ENCODE assay signal across 8 cellular contexts in the genomic region with DNA sequence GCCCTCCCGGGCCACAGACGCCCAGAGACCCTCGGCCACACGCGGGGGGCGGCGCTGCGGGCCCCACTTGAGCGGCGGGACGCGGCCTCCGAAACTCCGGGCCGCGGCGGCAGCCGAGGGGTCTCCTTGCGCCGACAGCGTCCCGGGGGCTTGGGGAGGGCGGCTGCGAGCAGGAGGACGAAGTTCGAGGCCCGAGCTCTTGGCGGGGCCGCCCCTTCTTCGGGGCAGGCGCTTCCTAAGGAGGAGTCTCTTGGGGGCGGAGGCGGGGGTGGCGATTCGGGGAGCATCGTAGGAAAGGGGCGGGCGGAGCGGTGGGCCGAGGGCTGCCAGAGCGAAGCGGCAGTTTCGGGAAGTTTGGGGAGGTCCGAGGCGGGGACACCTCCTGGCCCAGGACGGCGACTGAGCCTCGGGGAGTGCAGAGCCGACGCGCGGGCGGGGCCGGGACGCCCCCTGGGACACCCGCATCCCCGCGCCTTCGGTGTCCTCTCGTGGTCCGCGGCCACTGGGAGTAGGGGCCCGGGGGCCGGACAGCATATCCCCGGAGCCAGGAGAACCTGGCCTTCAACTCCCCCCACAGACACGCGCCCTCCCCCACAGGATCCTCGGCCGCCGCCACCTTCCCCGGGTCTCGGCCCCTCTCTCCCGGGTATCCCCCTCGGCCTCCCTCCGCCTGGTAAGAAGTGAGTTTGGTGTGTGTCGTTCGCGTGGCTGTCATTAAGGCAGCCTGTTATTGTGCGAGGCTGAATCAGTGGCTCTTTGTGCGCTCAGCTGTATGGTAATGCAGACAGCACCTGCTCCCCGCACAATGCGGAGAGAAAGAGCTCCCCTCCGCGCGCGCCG. TPM values are rescaled to one million over a fixed set of nuclear protein-coding genes. Genes with fewer than 3 reads are reported as not detected.
A peak's percentile ranks its signal among the peaks of the same experiment; 100 is the strongest.
DNase-seq lines count a peak whose midpoint lies in the region; ATAC-seq and TF ChIP-seq lines count a peak whose summit lies in the region.

No MANE protein-coding gene starts in this region.

- ATAC-seq in HG03432 (IDR thresholded peaks at IDR 0.05; ENCODE audit: unreplicated experiment) = peak; percentile 23
- ATAC-seq in Panc1 = peak; percentile 64
- ATAC-seq in psoas muscle = peak; percentile 23 to 63 (median 58)
- ATAC-seq in HG02870 (IDR thresholded peaks at IDR 0.05; ENCODE audit: unreplicated experiment) = no peak

- no peaks in the 10 kb centered on the region for H3K9me3 ChIP-seq in Panc1 (ENCODE audit: control insufficient read depth, insufficient read depth, low read depth, low read length)
- H3K9me3 ChIP-seq in psoas muscle = no peaks in the 10 kb centered on the region

- intact Hi-C loops in Panc1 (cut with micrococcal nuclease; ENCODE audit: unreplicated experiment) = loop anchor here (2.0 to 10.0 kb wide), 3 partner anchors 233 to 499 kb away; no protein-coding TSS in a partner anchor
- intact Hi-C loops in psoas muscle (cut with DNase I) = loop anchor here (5.0 kb wide), 3 partner anchors 249 to 459 kb away; no protein-coding TSS in a partner anchor

- TF ChIP-seq CTCF in Panc1 (IDR thresholded peaks at IDR 0.05) (no peak), psoas muscle (IDR thresholded peaks at IDR 0.05) (no peak)

- CTCF ChIA-PET in Panc1 (lab: Charles Lee) = interaction anchor here (0.6 to 3.1 kb wide), 5 partner anchors 114 to 501 kb away, joined by 3 to 18 read pairs (median 4); no protein-coding TSS in a partner anchor

- POLR2A ChIA-PET in Panc1 (lab: Charles Lee) = interaction anchor here (0.6 kb wide), 1 partner anchor 56 kb away, joined by 4 read pairs; no protein-coding TSS in a partner anchor

- in situ Hi-C loops in Panc1 (cut with HindIII; ENCODE audit: low pct_unique_long_range_greater_than_20kb, low sequenced_read_pairs) = no loop called here

- H3K4me1 ChIP-seq in Panc1 (ENCODE audit: control insufficient read depth, insufficient read depth, low read length) (peaks cover 11% of the 10 kb centered on the region), psoas muscle (peaks cover 38% of the 10 kb centered on the region)

- 4 to 8% (median 5%) methylated on average over 61 to 87 of the region's 87 CpGs for WGBS in psoas muscle, 3 donors

- DNase-seq in Daoy (ENCODE audit: low read depth) (peak; percentile 82), Panc1 (ENCODE audit: low read depth, low spot score) (no peak), astrocyte of the hippocampus (ENCODE audit: low read depth, low spot score) (peak; percentile 46), iPS DF 19.7 (ENCODE audit: low read depth, low spot score) (peak; percentile 71), psoas muscle (peak; percentile 69 to 75), H4 (ENCODE audit: low spot score) (no peak)

- H3K27me3 ChIP-seq in Panc1 (ENCODE audit: control insufficient read depth, insufficient read depth, low read length) = peaks cover 42% of the 10 kb centered on the region
- peaks cover 0 to 87% (median 23%) of the 10 kb centered on the region in 3 donors for H3K27me3 ChIP-seq in psoas muscle (ENCODE audit: insufficient read depth in 3 of 3, low read length in 2 of 3)

- no peaks in the 10 kb centered on the region for H3K36me3 ChIP-seq in Panc1 (ENCODE audit: control insufficient read depth, insufficient read depth, low read length)
- no peaks in the 10 kb centered on the region for H3K36me3 ChIP-seq in psoas muscle (ENCODE audit: insufficient read depth in 1 of 2, low read depth in 1 of 2)

- H3K4me3 ChIP-seq in Panc1 (ENCODE audit: low read depth in 2 of 2, low read length in 2 of 2) (peak overlapping the region; percentile 66 to 70), psoas muscle (peak overlapping the region; percentile 84)

- BruUV-seq in Panc1 (replicated peaks; lab: Mats Ljungman, UMichigan) = no TSS peak

- H3K27ac ChIP-seq in Panc1 (ENCODE audit: low read length) (no peak overlapping the region), psoas muscle (peak overlapping the region; percentile 6)

RNA-seq across cellular contexts. Expression of a gene that starts 0.6 kb away (rescaled TPM):
- total RNA-seq in Daoy (2014; rRNA removed; shearing (Covaris generic)) = 2.8 and 4.6 TPM in 2 replicates
- total RNA-seq in Panc1 (2021; ENCODE audit: unreplicated experiment) (2.4 TPM), psoas muscle (1 to 10 TPM; 2.9 to 5.3 (median 4.6) TPM)
- 1.6 TPM for polyA plus RNA-seq in Panc1 (2012; ENCODE audit: insufficient read length)
- 1 to 10 TPM; 1.5 to 1.8 (median 1.6) TPM for polyA plus RNA-seq in psoas muscle
- total RNA-seq in H4 (2014; rRNA removed; shearing (Covaris generic)) = 0.54 and 2.2 TPM in 2 replicates

RNA-seq across cellular contexts. Expression of a gene that starts 15.1 kb away (rescaled TPM):
- 16.4 and 21.8 TPM in 2 replicates for total RNA-seq in Daoy (2014; rRNA removed; shearing (Covaris generic))
- 38.0 TPM for total RNA-seq in Panc1 (2021; ENCODE audit: unreplicated experiment)
- polyA plus RNA-seq in Panc1 (2012; ENCODE audit: insufficient read length) = 32.6 TPM
- 10 to 100 TPM; 17.2 to 24.2 (median 23.7) TPM for total RNA-seq in psoas muscle
- polyA plus RNA-seq in psoas muscle = 10 to 100 TPM in 1 of 3 donors, 1 to 10 TPM in 2; 9.2 to 19.4 (median 9.4) TPM
- total RNA-seq in H4 (2014; rRNA removed; shearing (Covaris generic)) = 4.8 and 5.6 TPM in 2 replicates

Comparison
In these comparisons a context has a peak if more than half of its experiments do, and no peak if none do; other contexts are left out.
1. DNase-seq: peak in Daoy (single experiment), astrocyte of the hippocampus (single experiment), iPS DF 19.7 (single experiment) and psoas muscle (2 of 2); none in Panc1 (single experiment) and H4 (single experiment).